ENCODE assay signal across 8 cellular contexts in genomic region chr2:27890146-27891062, GRCh38. TPM values are rescaled to one million over a fixed set of nuclear protein-coding genes. Genes with fewer than 3 reads are reported as not detected.
A peak's percentile ranks its signal among the peaks of the same experiment; 100 is the strongest.
DNase-seq lines count a peak whose midpoint lies in the region; ATAC-seq, FAIRE-seq and TF ChIP-seq lines count a peak whose summit lies in the region.

TSS of gene BABAM2 (plus strand) at chr2:27890729. CDS start at chr2:27894557, 3,828 bp downstream.
TSS of gene RBKS (minus strand) at chr2:27890387. CDS start at chr2:27890345, 42 bp downstream.

- peak; percentile 17; the same call in 1 of the 2 replicates for TF ChIP-seq CTCF in HepG2 (CRISPR knock-in tag; IDR thresholded peaks at IDR 0.05)

- H3K36me3 ChIP-seq in BLaER1, result peaks cover 14% of the 10 kb centered on the region
- H3K36me3 ChIP-seq in HepG2 (replicated peaks in 1 of 2; ENCODE audit: control insufficient read depth in 1 of 2, insufficient read depth in 2 of 2, low read length in 2 of 2), result peaks cover 0 to 9% of the 10 kb centered on the region in 2 experiments; a peak in 2 of 5 replicates

- WGBS in HepG2 (ENCODE audit: low lambda C conversion rate), result 0% methylated on average over 42 of the region's 84 CpGs

- peak; percentile 60 for TF ChIP-seq RAD21 in HepG2 (CRISPR knock-in tag; IDR thresholded peaks at IDR 0.05)

- H3K4me2 ChIP-seq in BLaER1 (peak within 1 kb of the TSS; percentile 93), HepG2 (ENCODE audit: low read depth, low read length) (peak within 1 kb of the TSS; percentile 85)

- TF ChIP-seq EP300 in HepG2 (IDR thresholded peaks at IDR 0.05; ENCODE audit: low read depth in 2 of 2, low read length in 2 of 2) (peak in 1 of 2 experiments; percentile 70; a peak in 1 of 4 replicates), HepG2 (CRISPR knock-in tag; IDR thresholded peaks at IDR 0.05; ENCODE audit: borderline replicate concordance) (peak; percentile 75)

- peak; percentile 15 for FAIRE-seq in HepG2 (lab: Jason Lieb, UNC)

- H3K27ac ChIP-seq in BLaER1 (peak within 1 kb of the TSS; percentile 92), HepG2 (ENCODE audit: extremely low read length, insufficient read depth, low read length) (peak within 1 kb of the TSS; percentile 93)

- TF ChIP-seq POLR2A in HepG2 (IDR thresholded peaks at IDR 0.05; ENCODE audit: insufficient read depth in 1 of 2, low read depth in 2 of 2, low read length in 2 of 2), result peak; percentile 71 to 77

- no TSS peak for BruUV-seq in HepG2 (replicated peaks; lab: Mats Ljungman, UMichigan)

- H4K20me1 ChIP-seq in BLaER1 (no peaks in the 10 kb centered on the region), HepG2 (ENCODE audit: insufficient read depth, low read length) (no peaks in the 10 kb centered on the region)

- H3K27me3 ChIP-seq in BLaER1, result no peaks in the 10 kb centered on the region
- H3K27me3 ChIP-seq in HepG2 (ENCODE audit: control insufficient read depth in 1 of 2, insufficient read depth in 2 of 2, low read length in 2 of 2), result no peaks in the 10 kb centered on the region; a peak in 1 of 5 replicates

- no peaks in the 10 kb centered on the region for H3K9me3 ChIP-seq in BLaER1
- no peaks in the 10 kb centered on the region for H3K9me3 ChIP-seq in HepG2 (ENCODE audit: low read length)

- peaks cover 25% of the 10 kb centered on the region for H3K79me2 ChIP-seq in HepG2 (ENCODE audit: insufficient read depth, low read length)

- H3K4me1 ChIP-seq in BLaER1 (peaks cover 43% of the 10 kb centered on the region), HepG2 (ENCODE audit: insufficient read depth, low read length) (peaks cover 34% of the 10 kb centered on the region)

- DNase-seq in NCI-H69 (lab: John Stamatoyannopoulos, UW) (peak; percentile 90), dedifferentiated amniotic fluid mesenchymal stem cell (ENCODE audit: extremely low spot score) (peak; percentile 67), HepG2 (ENCODE audit: low spot score) (peak; percentile 89)
- peak; percentile 87 for DNase-seq in activated CD4-positive, alpha-beta T cell treated with anti-CD3 and anti-CD28 coated beads, Interleukin-2, amount 50 U/mL, for 1 hour
- DNase-seq in stimulated activated CD4-positive, alpha-beta T cell treated with anti-CD3 and anti-CD28 coated beads, Interleukin-4, amount 100 ng/mL, for 1 hour, result peak; percentile 91

- peak within 1 kb of the TSS; percentile 91 for H3K9ac ChIP-seq in BLaER1
- H3K9ac ChIP-seq in HepG2 (ENCODE audit: insufficient read depth, low read depth, low read length), result peak within 1 kb of the TSS; percentile 87

- CTCF ChIA-PET in HepG2 (lab: Yijun Ruan, JAX; ENCODE audit: low intra/inter-chr PET ratio, low total read pairs), result no interaction called here

- POLR2A ChIA-PET in HepG2 (lab: Yijun Ruan, JAX), result interaction anchor here (0.6 to 2.7 kb wide), 19 partner anchors 10 to 861 kb away, joined by 3 to 20 read pairs (median 3); partner anchors contain the start of gene PPP1CB

- ATAC-seq in GM19372 (IDR thresholded peaks at IDR 0.05; ENCODE audit: low read depth, unreplicated experiment), result peak; percentile 79
- ATAC-seq in HG03520 (IDR thresholded peaks at IDR 0.05; ENCODE audit: unreplicated experiment), result peak; percentile 61
- ATAC-seq in HepG2, result peak; percentile 89

- in situ Hi-C loops in HepG2 (cut with HindIII; ENCODE audit: extremely low pct_ligation_motif_present, low pct_unique_long_range_greater_than_20kb), result no loop called here

- peak within 1 kb of the TSS; percentile 81 for H2AFZ ChIP-seq in HepG2 (ENCODE audit: low read length)

- intact Hi-C loops in HepG2 (cut with micrococcal nuclease; ENCODE audit: unreplicated experiment), result loop anchor here (1.0 to 10.0 kb wide), 4 partner anchors 37 to 502 kb away; partner anchors contain the start of gene FOSL2

- H3K4me3 ChIP-seq in BLaER1 (peak within 1 kb of the TSS; percentile 85), HepG2 (replicated peaks in 1 of 3; ENCODE audit: insufficient read depth in 1 of 3, low read depth in 2 of 3, low read length in 3 of 3) (peak within 1 kb of the TSS; percentile 92 to 93 (median 93))

TF ChIP-seq in HepG2, 621 proteins besides CTCF, POLR2A, EP300 and RAD21 (continues in another document):
- TF ChIP-seq GTF2F1 (IDR thresholded peaks at IDR 0.05; ENCODE audit: low read length) (no peak), GLMP (CRISPR knock-in tag; IDR thresholded peaks at IDR 0.05; ENCODE audit: borderline replicate concordance) (no peak), ELF4 (CRISPR knock-in tag; IDR thresholded peaks at IDR 0.05; ENCODE audit: borderline replicate concordance) (peak; percentile 83; the same call in 1 of the 2 replicates), HMG20A (CRISPR knock-in tag; IDR thresholded peaks at IDR 0.05; ENCODE audit: borderline replicate concordance) (no peak), STAG1 (CRISPR knock-in tag; IDR thresholded peaks at IDR 0.05) (peak; percentile 29; the same call in 1 of the 2 replicates), ZNF451 (CRISPR knock-in tag; IDR thresholded peaks at IDR 0.05) (no peak; the same call in 1 of the 2 replicates), NCOR1 (IDR thresholded peaks at IDR 0.05; ENCODE audit: borderline replicate concordance, low read length) (no peak; the same call in none of the 2 replicates)

RNA-seq across cellular contexts. Expression of gene BABAM2, which starts in this region (rescaled TPM):
- total RNA-seq in HepG2 (2016; rRNA removed; fragmentation: Illumina TruSeq; extraction: Trizol), result 24.9 and 34.8 TPM in 2 replicates
- total RNA-seq in HepG2 (2016; cell fraction: cytosol; rRNA removed; fragmentation: Illumina TruSeq; extraction: Trizol; ENCODE audit: low read depth), result 8.2 and 8.5 TPM in 2 replicates
- total RNA-seq in HepG2 (2016; cell fraction: insoluble cytoplasmic fraction; rRNA removed; fragmentation: Illumina TruSeq; extraction: Trizol), result 26.2 and 31.2 TPM in 2 replicates
- total RNA-seq in HepG2 (2016; cell fraction: membrane; rRNA removed; fragmentation: Illumina TruSeq; extraction: Trizol), result 13.7 and 14.1 TPM in 2 replicates
- total RNA-seq in HepG2 (2016; cell fraction: nucleus; rRNA removed; fragmentation: Illumina TruSeq; extraction: Trizol), result 33.5 and 34.7 TPM in 2 replicates
- polyA plus RNA-seq in HepG2 (2011; rRNA removed), result 28.0 and 28.3 TPM in 2 replicates
- polyA plus RNA-seq in HepG2 (2011; cell fraction: cytosol; rRNA removed), result 18.3 and 23.5 TPM in 2 replicates
- polyA plus RNA-seq in HepG2 (2011; cell fraction: nucleus; rRNA removed), result 14.1 and 17.0 TPM in 2 replicates
- polyA plus RNA-seq in HepG2 (2012), result 23.1 and 32.2 TPM in 2 replicates
- 11.4 and 14.0 TPM in 2 replicates for polyA plus RNA-seq in HepG2 (2016; cell fraction: cytosol; fragmentation: Illumina TruSeq; extraction: Trizol; ENCODE audit: low read depth)
- 49.9 and 58.4 TPM in 2 replicates for polyA plus RNA-seq in HepG2 (2016; cell fraction: insoluble cytoplasmic fraction; fragmentation: Illumina TruSeq; extraction: Trizol; ENCODE audit: low read depth)
- polyA plus RNA-seq in HepG2 (2016; cell fraction: membrane; fragmentation: Illumina TruSeq; extraction: Trizol; ENCODE audit: low read depth), result 17.1 and 19.7 TPM in 2 replicates
- 22.3 and 23.0 TPM in 2 replicates for polyA plus RNA-seq in HepG2 (2016; cell fraction: nucleus; fragmentation: Illumina TruSeq; extraction: Trizol; ENCODE audit: insufficient read depth, low read depth)
- 22.8 and 28.8 TPM in 2 replicates for polyA minus RNA-seq in HepG2 (2011; rRNA and poly(A)+ RNA removed; ENCODE audit: low replicate concordance)
- 18.5 and 21.5 TPM in 2 replicates for polyA minus RNA-seq in HepG2 (2011; cell fraction: cytosol; rRNA and poly(A)+ RNA removed)
- 132 and 154 TPM in 2 replicates for polyA minus RNA-seq in HepG2 (2011; cell fraction: nucleus; rRNA and poly(A)+ RNA removed)

RNA-seq across cellular contexts. Expression of gene RBKS, which starts in this region (rescaled TPM):
- 7.7 and 11.7 TPM in 2 replicates for total RNA-seq in HepG2 (2016; rRNA removed; fragmentation: Illumina TruSeq; extraction: Trizol)
- total RNA-seq in HepG2 (2016; cell fraction: cytosol; rRNA removed; fragmentation: Illumina TruSeq; extraction: Trizol; ENCODE audit: low read depth), result 1.8 and 2.4 TPM in 2 replicates
- 8.0 and 11.5 TPM in 2 replicates for total RNA-seq in HepG2 (2016; cell fraction: insoluble cytoplasmic fraction; rRNA removed; fragmentation: Illumina TruSeq; extraction: Trizol)
- 2.9 and 3.2 TPM in 2 replicates for total RNA-seq in HepG2 (2016; cell fraction: membrane; rRNA removed; fragmentation: Illumina TruSeq; extraction: Trizol)
- 3.7 and 4.5 TPM in 2 replicates for total RNA-seq in HepG2 (2016; cell fraction: nucleus; rRNA removed; fragmentation: Illumina TruSeq; extraction: Trizol)
- 7.8 and 8.3 TPM in 2 replicates for polyA plus RNA-seq in HepG2 (2011; rRNA removed)
- polyA plus RNA-seq in HepG2 (2011; cell fraction: cytosol; rRNA removed), result 7.5 and 9.2 TPM in 2 replicates
- polyA plus RNA-seq in HepG2 (2011; cell fraction: nucleus; rRNA removed), result 1.4 and 2.0 TPM in 2 replicates
- 4.9 and 12.6 TPM in 2 replicates for polyA plus RNA-seq in HepG2 (2012)
- polyA plus RNA-seq in HepG2 (2016; cell fraction: cytosol; fragmentation: Illumina TruSeq; extraction: Trizol; ENCODE audit: low read depth), result 1.8 and 2.2 TPM in 2 replicates
- 10.1 and 10.5 TPM in 2 replicates for polyA plus RNA-seq in HepG2 (2016; cell fraction: insoluble cytoplasmic fraction; fragmentation: Illumina TruSeq; extraction: Trizol; ENCODE audit: low read depth)
- 2.2 and 2.3 TPM in 2 replicates for polyA plus RNA-seq in HepG2 (2016; cell fraction: membrane; fragmentation: Illumina TruSeq; extraction: Trizol; ENCODE audit: low read depth)
- 2.4 and 3.5 TPM in 2 replicates for polyA plus RNA-seq in HepG2 (2016; cell fraction: nucleus; fragmentation: Illumina TruSeq; extraction: Trizol; ENCODE audit: insufficient read depth, low read depth)
- 1.0 and 4.2 TPM in 2 replicates for polyA minus RNA-seq in HepG2 (2011; rRNA and poly(A)+ RNA removed; ENCODE audit: low replicate concordance)
- polyA minus RNA-seq in HepG2 (2011; cell fraction: cytosol; rRNA and poly(A)+ RNA removed), result 2.5 and 3.7 TPM in 2 replicates
- polyA minus RNA-seq in HepG2 (2011; cell fraction: nucleus; rRNA and poly(A)+ RNA removed), result 7.6 and 9.3 TPM in 2 replicates

Comparison
In these comparisons a context has a peak if more than half of its experiments do, and no peak if none do; other contexts are left out.
1. Peak in every context shown above with its lines: DNase-seq, ATAC-seq, H3K4me3 ChIP-seq and H3K27ac ChIP-seq.